ENCODE assay signal across 6 cellular contexts in genomic region chr18:11389281-11389680, GRCh38.
"Had no signal": no experiment of that assay in that cellular context is flagged by ENCODE, and none has a peak within 500 bp of the region (broad histone marks: within the 10 kb centered on the region; RNA-seq: fewer than 3 reads in every experiment).

No MANE protein-coding gene starts in this region.

- H3K27ac Mint-ChIP-seq: H9 had no signal

- H3K4me3 ChIP-seq: GM23248 had no signal

- H3K27ac ChIP-seq: GM23248 had no signal

- H3K4me3 Mint-ChIP-seq: H9 had no signal

- H3K9ac ChIP-seq: GM23248 had no signal

- H3K9me3 Mint-ChIP-seq: H9 had no signal

- H2AFZ ChIP-seq: GM23248 had no signal

- DNase-seq: GM23248, GOT3, H9, HCEC 1CT, IMR-90, KBM-7 had no signal
